Comparison of ENCODE assay signal across 24 cellular contexts in the genomic region with DNA sequence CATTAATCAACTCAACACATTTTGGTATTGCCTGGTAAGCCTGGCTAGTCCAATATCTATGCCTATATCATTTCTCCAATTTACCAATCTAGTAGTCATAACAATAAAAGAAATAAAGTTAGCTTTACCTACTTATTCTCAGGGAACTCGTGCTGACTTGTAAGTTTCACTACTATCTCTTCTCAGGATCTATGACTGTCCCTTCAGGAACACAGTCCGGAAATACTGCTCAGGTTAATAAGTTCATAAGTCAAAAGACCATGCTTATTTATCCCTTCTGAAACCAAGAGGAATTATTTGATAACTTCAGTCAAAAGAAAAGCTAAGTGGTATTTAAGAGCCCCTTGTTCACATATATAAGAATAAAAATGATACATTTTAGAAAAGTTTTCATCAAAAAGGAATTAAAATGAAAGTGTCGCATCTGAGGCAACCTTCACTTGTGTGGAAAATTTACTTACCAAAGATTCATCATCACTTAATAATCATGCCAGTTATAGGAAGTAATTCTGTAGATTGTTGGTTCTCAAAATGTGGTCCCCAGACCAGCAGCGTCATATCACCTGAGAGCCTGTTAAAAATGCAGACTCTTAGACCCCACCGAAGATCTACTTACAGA. TPM values are rescaled to one million over a fixed set of nuclear protein-coding genes. Genes with fewer than 3 reads are reported as not detected.
DNase-seq lines count a peak whose midpoint lies in the region; ATAC-seq and TF ChIP-seq lines count a peak whose summit lies in the region.
"Had no signal": no experiment of that assay in that cellular context is flagged by ENCODE, and none has a peak within 500 bp of the region (broad histone marks: within the 10 kb centered on the region; RNA-seq: fewer than 3 reads in every experiment).

No MANE protein-coding gene starts in this region.

- intact Hi-C loops in PC-3 (cut with micrococcal nuclease), result no loop called here

- H3K79me2 ChIP-seq in PC-3 (ENCODE audit: low read length), result no peaks in the 10 kb centered on the region

- no peaks in the 10 kb centered on the region for H3K27me3 ChIP-seq in PC-3 (ENCODE audit: low read length)
- H3K27me3 ChIP-seq: BE2C had no signal

- BruUV-seq in PC-3 (replicated peaks; lab: Mats Ljungman, UMichigan), result no TSS peak

- CTCF ChIA-PET in PC-3 (lab: Charles Lee), result no interaction called here

- H3K4me3 ChIP-seq in PC-3 (ENCODE audit: low read length), result no peak overlapping the region
- H3K4me3 ChIP-seq in choroid plexus epithelial cell (ENCODE audit: low read depth, low read length), result no peak overlapping the region
- H3K4me3 ChIP-seq: A549, GM12878, GM23248 had no signal

- H3K4me3 Mint-ChIP-seq in type B pancreatic cell, result no peak overlapping the region
- H3K4me3 Mint-ChIP-seq: H9, HFFc6 had no signal

- no peaks in the 10 kb centered on the region for H3K36me3 Mint-ChIP-seq in type B pancreatic cell

- peaks cover 62% of the 10 kb centered on the region for H3K4me1 ChIP-seq in PC-3 (ENCODE audit: insufficient read depth, low read length)
- H3K4me1 ChIP-seq: BE2C had no signal

- no peaks in the 10 kb centered on the region for H3K9me2 ChIP-seq in PC-3 (replicated peaks; ENCODE audit: low read length)

- H3K9me3 Mint-ChIP-seq in type B pancreatic cell, result peaks cover 5% of the 10 kb centered on the region
- H3K9me3 Mint-ChIP-seq: H9 had no signal

- peak overlapping the region; percentile 82 for H3K27ac ChIP-seq in PC-3 (ENCODE audit: low read length)
- H3K27ac ChIP-seq: A549, GM23248, KMS-11 had no signal

- no peak for TF ChIP-seq CTCF in PC-3 (conservative IDR thresholded peaks at IDR 0.05; ENCODE audit: low read depth, low read length)
- TF ChIP-seq CTCF in choroid plexus epithelial cell (conservative IDR thresholded peaks at IDR 0.05; ENCODE audit: low read depth, low read length), result no peak
- no peak for TF ChIP-seq CTCF in type B pancreatic cell (conservative IDR thresholded peaks at IDR 0.05)

- ATAC-seq in PC-3 (no peak), HG03095 (IDR thresholded peaks at IDR 0.05; ENCODE audit: unreplicated experiment) (no peak)
- ATAC-seq: A549, GM12878 had no signal

- peaks cover 9% of the 10 kb centered on the region for H3K4me1 Mint-ChIP-seq in type B pancreatic cell (ENCODE audit: unreplicated experiment)

- peaks cover 10% of the 10 kb centered on the region for H3K27me3 Mint-ChIP-seq in type B pancreatic cell

- DNase-seq in EH (ENCODE audit: low read depth), result peak; percentile 7
- peak; percentile 73 for DNase-seq in PC-3
- peak; percentile 59 for DNase-seq in choroid plexus epithelial cell (ENCODE audit: low read depth)
- peak; percentile 78 for DNase-seq in iris pigment epithelial cell (ENCODE audit: low read depth)
- DNase-seq in mesenteric fat pad (ENCODE audit: low spot score), result no peak
- no peak for DNase-seq in type B pancreatic cell (ENCODE audit: extremely low spot score, unreplicated experiment)
- no peak for DNase-seq in stimulated activated naive CD4-positive, alpha-beta T cell treated with Interleukin-2 at 50 U/mL for 16 hours (lab: John Stamatoyannopoulos, UW)
- DNase-seq: BE2C, DMS79, GM23248, H9, HFFc6, MV-4-11, NCI-H1105 treated with DMSO at 0.1 percent for 48 hours, NCI-H2029 treated with DMSO at 0.1 percent for 48 hours, NCI-H226, NCI-H510A treated with DMSO at 0.1 percent for 48 hours, NCI-H774, OCI-M1, SHP77 had no signal

- peaks cover 5% of the 10 kb centered on the region for H3F3A ChIP-seq in PC-3 (ENCODE audit: low read length, unreplicated experiment)

- no peak overlapping the region for H2AFZ ChIP-seq in PC-3 (ENCODE audit: low read length)
- H2AFZ ChIP-seq: GM23248 had no signal

- peak overlapping the region; percentile 39; the same call in 1 of the 2 replicates for H3K9ac ChIP-seq in PC-3 (ENCODE audit: low read length)
- H3K9ac ChIP-seq: GM23248, KMS-11 had no signal

- H3K4me2 ChIP-seq in PC-3 (ENCODE audit: low read length), result peak overlapping the region; percentile 20; the same call in 1 of the 2 replicates
- H3K4me2 ChIP-seq: A549, KMS-11 had no signal

- POLR2A ChIA-PET in PC-3 (lab: Charles Lee; ENCODE audit: unreplicated experiment), result no interaction called here

- no peak overlapping the region for H3K27ac Mint-ChIP-seq in type B pancreatic cell
- H3K27ac Mint-ChIP-seq: H9, HFFc6 had no signal

- H4K20me1 ChIP-seq in PC-3 (ENCODE audit: low read length), result no peaks in the 10 kb centered on the region

- no peaks in the 10 kb centered on the region for H3K36me3 ChIP-seq in PC-3 (ENCODE audit: low read depth, low read length)
- H3K36me3 ChIP-seq: BE2C had no signal

- no peaks in the 10 kb centered on the region for H3K9me3 ChIP-seq in PC-3 (ENCODE audit: low read length)
- H3K9me3 ChIP-seq: A549, BE2C had no signal

RNA-seq across cellular contexts. Expression of gene THRB, which starts 15.5 kb away (rescaled TPM):
- total RNA-seq in PC-3 (2014; rRNA removed) (7.0 and 9.7 TPM in 2 replicates), mesenteric fat pad (27.5 TPM), type B pancreatic cell (ENCODE audit: low replicate concordance) (15.6 and 27.3 TPM in 2 replicates)
- total RNA-seq: HFFc6 had no signal

Comparison
In these comparisons a context has a peak if more than half of its experiments do, and no peak if none do; other contexts are left out.
1. DNase-seq: peak in EH (single experiment), PC-3 (single experiment), choroid plexus epithelial cell (single experiment) and iris pigment epithelial cell (single experiment); none in mesenteric fat pad (single experiment), type B pancreatic cell (single experiment) and stimulated activated naive CD4-positive, alpha-beta T cell treated with Interleukin-2 at 50 U/mL for 16 hours (single experiment).